Comparison of ENCODE assay signal across 1 cellular context in the genomic region with DNA sequence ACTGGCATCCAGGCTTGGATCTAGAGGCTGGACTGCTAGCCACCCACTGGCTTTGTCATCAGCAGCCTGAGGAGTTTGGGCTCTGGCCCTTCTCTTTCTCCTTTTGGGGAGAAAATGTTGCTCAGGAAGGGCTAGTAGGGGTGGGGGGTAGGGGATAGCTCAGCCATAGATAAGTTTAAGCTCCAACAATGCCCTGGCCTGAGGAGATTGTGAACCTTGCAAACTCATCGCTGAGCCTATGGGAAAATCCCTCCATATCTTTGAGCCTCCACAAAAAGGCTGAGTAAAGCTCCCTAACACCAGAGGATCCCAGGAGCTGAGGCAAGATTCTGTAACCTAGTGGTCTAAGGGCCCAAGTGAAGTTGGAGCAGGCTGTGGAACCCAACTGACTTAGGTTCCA.
TF ChIP-seq lines count a peak whose summit lies in the region.

No MANE protein-coding gene starts in this region.

TF ChIP-seq in K562, 482 proteins besides CTCF, POLR2A, EP300 and RAD21:
- TF ChIP-seq CBFA2T3 (IDR thresholded peaks at IDR 0.05) (peak; percentile 51), GABPB2 (CRISPR knock-in tag; conservative IDR thresholded peaks at IDR 0.05) (no peak), SMARCA4 (IDR thresholded peaks at IDR 0.05) (0 out of 2 replicates have a peak, but pooled peaks have one; percentile 24), CBFA2T2 (conservative IDR thresholded peaks at IDR 0.05) (peak; percentile 13; the same call in 1 of the 2 replicates), POLR2AphosphoS2 (IDR thresholded peaks at IDR 0.05; ENCODE audit: low read length) (no peak), ARID1B (IDR thresholded peaks at IDR 0.05) (peak; percentile 59), TCF3 (CRISPR knock-in tag; IDR thresholded peaks at IDR 0.05) (peak; percentile 58), NFE2 (IDR thresholded peaks at IDR 0.05; ENCODE audit: low read depth) (0 out of 2 replicates have a peak, but pooled peaks have one; percentile 10)
- TF ChIP-seq, protein P1, sequence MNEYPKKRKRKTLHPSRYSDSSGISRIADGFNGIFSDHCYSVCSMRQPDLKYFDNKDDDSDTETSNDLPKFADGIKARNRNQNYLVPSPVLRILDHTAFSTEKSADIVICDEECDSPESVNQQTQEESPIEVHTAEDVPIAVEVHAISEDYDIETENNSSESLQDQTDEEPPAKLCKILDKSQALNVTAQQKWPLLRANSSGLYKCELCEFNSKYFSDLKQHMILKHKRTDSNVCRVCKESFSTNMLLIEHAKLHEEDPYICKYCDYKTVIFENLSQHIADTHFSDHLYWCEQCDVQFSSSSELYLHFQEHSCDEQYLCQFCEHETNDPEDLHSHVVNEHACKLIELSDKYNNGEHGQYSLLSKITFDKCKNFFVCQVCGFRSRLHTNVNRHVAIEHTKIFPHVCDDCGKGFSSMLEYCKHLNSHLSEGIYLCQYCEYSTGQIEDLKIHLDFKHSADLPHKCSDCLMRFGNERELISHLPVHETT (CRISPR knock-in tag; conservative IDR thresholded peaks at IDR 0.05 in 1 of 2, IDR thresholded peaks at IDR 0.05 in 1 of 2): 0 out of 4 replicates have a peak, but pooled peaks of 1 of the 2 experiments have one; percentile 18
- TF ChIP-seq, protein P2, sequence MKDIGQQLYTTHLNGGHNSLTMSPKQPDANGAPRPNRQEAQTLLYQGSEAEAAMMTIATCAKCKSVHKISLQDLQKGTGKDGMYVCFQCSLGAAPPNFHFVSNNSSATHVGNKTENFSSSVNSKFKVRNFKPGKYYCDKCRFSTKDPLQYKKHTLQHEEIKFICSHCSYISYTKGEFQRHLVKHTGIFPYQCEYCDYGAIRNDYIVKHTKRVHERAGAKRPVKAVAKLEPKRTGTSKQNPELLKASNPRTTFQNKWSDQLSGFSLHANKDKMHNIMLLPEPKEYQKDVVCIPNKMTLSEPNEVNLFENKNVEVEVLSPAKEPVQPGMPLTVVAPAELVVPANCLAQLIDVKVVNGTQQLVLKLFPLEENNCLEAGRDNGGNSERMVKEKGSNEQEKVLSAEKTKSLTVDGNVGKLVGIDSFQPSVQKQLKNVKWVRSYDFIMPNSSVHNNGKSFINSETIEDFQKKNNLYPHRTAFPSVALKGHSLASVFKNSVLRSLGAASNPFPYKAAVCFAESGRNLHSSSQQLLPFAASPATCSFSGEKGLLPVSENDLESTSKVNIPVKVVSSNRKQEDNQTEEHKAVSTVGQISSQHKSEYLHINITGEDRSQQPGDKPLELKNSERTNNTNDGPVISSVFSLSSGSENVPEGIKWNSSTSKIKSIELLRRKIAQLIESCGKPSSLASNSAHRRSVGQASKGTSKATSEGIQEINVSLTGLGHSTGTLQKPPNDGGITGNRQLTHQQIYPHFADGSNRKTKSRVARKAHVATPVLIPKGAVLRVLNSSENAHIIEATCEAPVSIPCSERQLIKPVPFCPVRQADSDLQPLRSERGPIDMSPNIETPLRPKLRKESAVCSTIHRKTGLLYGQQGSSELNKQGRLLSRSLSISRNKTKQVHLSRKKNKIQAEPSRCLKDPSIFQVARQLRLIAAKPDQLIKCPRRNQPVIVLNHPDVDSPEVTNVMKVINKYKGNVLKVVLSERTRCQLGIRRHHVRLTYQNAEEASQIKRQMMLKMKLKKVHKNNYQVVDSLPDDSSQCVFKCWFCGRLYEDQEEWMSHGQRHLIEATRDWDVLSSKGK (CRISPR knock-in tag; IDR thresholded peaks at IDR 0.05): no peak
